ENCODE assay signal across 23 cellular contexts in the genomic region with DNA sequence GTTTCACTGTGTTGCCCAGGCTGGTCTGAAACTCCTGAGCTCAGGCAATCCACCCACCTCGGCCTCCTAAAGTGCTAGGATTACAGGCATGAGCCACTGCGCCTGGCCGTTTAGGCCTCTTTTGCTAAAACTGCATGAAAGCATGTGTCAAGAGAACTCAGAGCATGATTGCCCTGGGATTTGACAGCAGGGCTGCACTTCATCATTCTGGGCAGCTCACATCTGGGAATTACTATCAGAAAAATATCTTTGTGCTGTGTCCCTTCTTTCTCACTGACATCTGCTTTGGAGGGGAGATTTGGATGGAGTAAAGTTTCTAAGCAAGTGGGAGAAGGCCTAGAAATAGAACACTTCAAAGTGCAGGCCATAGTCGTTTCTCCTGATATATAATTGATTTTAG.
"Had no signal": no experiment of that assay in that cellular context is flagged by ENCODE, and none has a peak within 500 bp of the region (broad histone marks: within the 10 kb centered on the region; RNA-seq: fewer than 3 reads in every experiment).

No MANE protein-coding gene starts in this region.

- H3K4me3 Mint-ChIP-seq: activated naive CD4-positive, alpha-beta T cell treated with anti-CD3 and anti-CD28 coated beads, Interleukin-2, amount 50 U/mL, for 24 hours; endodermal cell; stimulated activated naive CD8-positive, alpha-beta T cell treated with anti-CD3 and anti-CD28 coated beads, Interleukin-15, amount 100 ng/mL, for 72 hours; T-helper 17 cell had no signal

- H3K27me3 ChIP-seq: dorsolateral prefrontal cortex, ovary had no signal

- H3K36me3 ChIP-seq: ovary had no signal

- H3K4me1 ChIP-seq: psoas muscle had no signal

- H3K4me1 Mint-ChIP-seq: activated naive CD4-positive, alpha-beta T cell treated with anti-CD3 and anti-CD28 coated beads, Interleukin-2, amount 50 U/mL, for 24 hours; stimulated activated naive CD8-positive, alpha-beta T cell treated with anti-CD3 and anti-CD28 coated beads, Interleukin-15, amount 100 ng/mL, for 72 hours had no signal

- DNase-seq: activated CD4-positive, alpha-beta T cell treated with anti-CD3 and anti-CD28 coated beads, Interleukin-2, amount 50 U/mL, for 1 hour; activated CD4-positive, CD25-positive, alpha-beta regulatory T cell treated with anti-CD3 and anti-CD28 coated beads, Interleukin-2, amount 50 U/mL, for 72 hours; activated CD8-positive, alpha-beta memory T cell treated with anti-CD3 and anti-CD28 coated beads for 24 hours; activated CD8-positive, alpha-beta memory T cell treated with anti-CD3 and anti-CD28 coated beads, Interleukin-2, amount 50 U/mL, for 48 hours; activated effector memory CD4-positive, alpha-beta T cell treated with anti-CD3 and anti-CD28 coated beads, Interleukin-2, amount 50 U/mL, for 16 hours; activated T-cell treated with anti-CD3 and anti-CD28 coated beads, Interleukin-2, amount 50 U/mL, for 48 hours; amygdala; central memory CD4-positive, alpha-beta T cell; dorsolateral prefrontal cortex; endodermal cell; foreskin melanocyte; ovary; psoas muscle; right cardiac atrium; stimulated activated CD4-positive, alpha-beta T cell treated with anti-CD3 and anti-CD28 coated beads, Interleukin-2, amount 100 ng/mL, for 48 hours; stimulated activated naive CD8-positive, alpha-beta T cell treated with anti-CD3 and anti-CD28 coated beads, Interleukin-15, amount 100 ng/mL, for 72 hours; T-helper 17 cell; trophoblast cell had no signal

- H3K27ac ChIP-seq: dorsolateral prefrontal cortex, epithelial cell of prostate, ovary, psoas muscle, VCaP had no signal

- H3K9me3 ChIP-seq: ovary, psoas muscle had no signal

- H3K4me3 ChIP-seq: dorsolateral prefrontal cortex, lung, ovary, psoas muscle had no signal

- H3K36me3 Mint-ChIP-seq: activated naive CD4-positive, alpha-beta T cell treated with anti-CD3 and anti-CD28 coated beads, Interleukin-2, amount 50 U/mL, for 24 hours had no signal

- H3K27me3 Mint-ChIP-seq: activated naive CD4-positive, alpha-beta T cell treated with anti-CD3 and anti-CD28 coated beads, Interleukin-2, amount 50 U/mL, for 24 hours; stimulated activated naive CD8-positive, alpha-beta T cell treated with anti-CD3 and anti-CD28 coated beads, Interleukin-15, amount 100 ng/mL, for 72 hours had no signal

- ATAC-seq: left lobe of liver; psoas muscle; right cardiac atrium; stimulated activated naive CD8-positive, alpha-beta T cell treated with anti-CD3 and anti-CD28 coated beads, Interleukin-15, amount 100 ng/mL, for 72 hours; T-helper 17 cell had no signal

- H3K27ac Mint-ChIP-seq: activated naive CD4-positive, alpha-beta T cell treated with anti-CD3 and anti-CD28 coated beads, Interleukin-2, amount 50 U/mL, for 24 hours; endodermal cell; T-helper 17 cell had no signal

- H3K9me3 Mint-ChIP-seq: activated naive CD4-positive, alpha-beta T cell treated with anti-CD3 and anti-CD28 coated beads, Interleukin-2, amount 50 U/mL, for 24 hours; endodermal cell; stimulated activated naive CD8-positive, alpha-beta T cell treated with anti-CD3 and anti-CD28 coated beads, Interleukin-15, amount 100 ng/mL, for 72 hours had no signal
